29 cellular contexts compared by ENCODE assay signal in the genomic region with DNA sequence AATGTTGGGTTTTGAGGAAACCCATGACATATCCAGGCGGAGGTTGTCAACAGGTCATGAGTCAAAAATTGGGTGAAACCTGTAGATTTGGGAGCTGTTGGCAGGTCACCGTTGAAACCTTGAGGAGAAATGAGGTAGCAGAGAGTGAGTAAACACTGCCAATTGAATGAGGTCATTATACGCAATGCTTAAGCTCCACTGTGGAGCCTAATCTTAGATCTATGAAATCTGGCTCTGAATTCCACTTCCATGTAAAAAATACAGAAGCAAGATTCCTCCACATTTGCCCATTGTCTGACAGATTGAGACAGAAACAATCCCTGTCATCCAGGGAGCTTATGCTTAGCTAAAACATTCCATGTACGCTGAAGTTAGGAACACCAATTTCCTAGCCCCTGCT.
DNase-seq lines count a peak whose midpoint lies in the region; FAIRE-seq and TF ChIP-seq lines count a peak whose summit lies in the region.
"Had no signal": no experiment of that assay in that cellular context is flagged by ENCODE, and none has a peak within 500 bp of the region (broad histone marks: within the 10 kb centered on the region; RNA-seq: fewer than 3 reads in every experiment).

No MANE protein-coding gene starts in this region.

- peaks cover 16% of the 10 kb centered on the region for H3K9me3 Mint-ChIP-seq in HFFc6

- peaks cover 4% of the 10 kb centered on the region for H3K9me3 ChIP-seq in keratinocyte (ENCODE audit: control insufficient read depth, low read depth, low read length)

- H3K36me3 ChIP-seq in ACC112 (ENCODE audit: insufficient read depth, low read length) (no peaks in the 10 kb centered on the region), brain microvascular endothelial cell (replicated peaks) (no peaks in the 10 kb centered on the region), keratinocyte (ENCODE audit: control insufficient read depth in 2 of 2, extremely low read depth in 1 of 2, insufficient read depth in 2 of 2, low read length in 2 of 2) (no peaks in the 10 kb centered on the region)
- H3K36me3 ChIP-seq: left lung, thoracic aorta had no signal

- peaks cover 25% of the 10 kb centered on the region for H3K36me3 Mint-ChIP-seq in HFFc6 (ENCODE audit: low read depth)
- H3K36me3 Mint-ChIP-seq: brain had no signal

- H3K9me1 ChIP-seq in keratinocyte (ENCODE audit: control insufficient read depth, extremely low read depth, insufficient read depth, low read length), result no peaks in the 10 kb centered on the region

- DNase-seq in HFFc6 (peak; percentile 33), brain microvascular endothelial cell (no peak), keratinocyte (ENCODE audit: low read depth, low spot score) (no peak), NCI-H187 (lab: John Stamatoyannopoulos, UW) (no peak), NCI-H1436 (lab: John Stamatoyannopoulos, UW) (no peak), NCI-H1417 (lab: John Stamatoyannopoulos, UW) (no peak), NCI-H2107 treated with DMSO at 0.1 percent for 48 hours (lab: John Stamatoyannopoulos, UW; ENCODE audit: unreplicated experiment) (no peak)
- DNase-seq: activated CD8-positive, alpha-beta memory T cell treated with anti-CD3 and anti-CD28 coated beads, Interleukin-2, amount 50 U/mL, for 48 hours; activated CD8-positive, alpha-beta T cell treated with anti-CD3 and anti-CD28 coated beads for 36 hours; activated naive CD4-positive, alpha-beta T cell treated with anti-CD3 and anti-CD28 coated beads, Interleukin-2, amount 10 ng/mL, durations not matched to agents 7 days and 5 days; CD8-positive, alpha-beta memory T cell; DMS 273 treated with DMSO at 0.1 percent for 48 hours; HCEC 1CT; left lung; mesendoderm; NCI-H1092; NCI-H1930; NCI-H524; right cardiac atrium; spleen; stimulated activated CD8-positive, alpha-beta memory T cell treated with anti-CD3 and anti-CD28 coated beads, Interleukin-4, amount 100 ng/mL, for 48 hours; stimulated activated naive CD8-positive, alpha-beta T cell treated with anti-CD3 and anti-CD28 coated beads, Interleukin-15, amount 100 ng/mL, for 72 hours had no signal

- H3K79me2 ChIP-seq in ACC112 (ENCODE audit: control insufficient read depth, insufficient read depth, low read length, unreplicated experiment) (no peaks in the 10 kb centered on the region), keratinocyte (ENCODE audit: control insufficient read depth, insufficient read depth, low read length) (no peaks in the 10 kb centered on the region)

- no peak overlapping the region for H3K4me2 ChIP-seq in keratinocyte (ENCODE audit: control insufficient read depth, extremely low read depth, insufficient read depth, low read depth, low read length)

- H3K27ac Mint-ChIP-seq in HFFc6, result peak overlapping the region; percentile 91
- H3K27ac Mint-ChIP-seq: activated CD8-positive, alpha-beta T cell treated with anti-CD3 and anti-CD28 coated beads for 36 hours; activated naive CD4-positive, alpha-beta T cell treated with anti-CD3 and anti-CD28 coated beads, Interleukin-2, amount 10 ng/mL, durations not matched to agents 7 days and 5 days; activated T-helper 1 cell treated with anti-CD3 and anti-CD28 coated beads, Interleukin-12 subunit alpha, Interleukin-12 subunit beta, Interleukin-2, Interleukin-4 antibody, amounts not matched to agents 30 ng/mL and 10 ng/mL and 1 ng/mL, durations not matched to agents 14 hours and 24 hours and 36 hours; brain; CD8-positive, alpha-beta memory T cell; IgD-negative memory B cell; stimulated activated naive CD8-positive, alpha-beta T cell treated with anti-CD3 and anti-CD28 coated beads, Interleukin-15, amount 100 ng/mL, for 72 hours had no signal

- TF ChIP-seq CTCF in HFFc6 (IDR thresholded peaks at IDR 0.05), result no peak
- no peak for TF ChIP-seq CTCF in brain microvascular endothelial cell (IDR thresholded peaks at IDR 0.05; ENCODE audit: low read depth, low read length, missing control alignments)
- TF ChIP-seq CTCF in keratinocyte (optimal IDR thresholded peaks at IDR 0.05 in 1 of 3, IDR thresholded peaks at IDR 0.05 in 1 of 3, conservative IDR thresholded peaks at IDR 0.05 in 1 of 3; ENCODE audit: extremely low read depth in 1 of 3, insufficient read depth in 2 of 3, low read length in 3 of 3), result no peak

- H2AFZ ChIP-seq in ACC112 (ENCODE audit: low read length, unreplicated experiment) (no peak overlapping the region), keratinocyte (ENCODE audit: control insufficient read depth, low read length) (no peak overlapping the region)

- H3K9ac ChIP-seq in keratinocyte (ENCODE audit: control insufficient read depth, extremely low read depth, insufficient read depth, low read length), result no peak overlapping the region

- peaks cover 83% of the 10 kb centered on the region for H3K4me1 Mint-ChIP-seq in HFFc6 (ENCODE audit: low read depth)
- H3K4me1 Mint-ChIP-seq: CD8-positive, alpha-beta memory T cell; IgD-negative memory B cell; stimulated activated naive CD8-positive, alpha-beta T cell treated with anti-CD3 and anti-CD28 coated beads, Interleukin-15, amount 100 ng/mL, for 72 hours had no signal

- H3K4me3 ChIP-seq in ACC112 (ENCODE audit: low read depth, low read length) (no peak overlapping the region), brain microvascular endothelial cell (ENCODE audit: low read depth, low read length) (no peak overlapping the region), keratinocyte (ENCODE audit: control insufficient read depth in 2 of 3, extremely low read depth in 1 of 3, insufficient read depth in 2 of 3, low read depth in 1 of 3, low read length in 3 of 3) (no peak overlapping the region)
- H3K4me3 ChIP-seq: left lung, spleen, thoracic aorta had no signal

- H3K4me1 ChIP-seq in ACC112 (ENCODE audit: control insufficient read depth, insufficient read depth, low read length, unreplicated experiment), result peaks cover 44% of the 10 kb centered on the region
- peaks cover 19% of the 10 kb centered on the region for H3K4me1 ChIP-seq in keratinocyte (ENCODE audit: control insufficient read depth, extremely low read depth, insufficient read depth, low read length)
- H3K4me1 ChIP-seq: left lung had no signal

- no peaks in the 10 kb centered on the region; the same call in 1 of the 2 replicates for H3K27me3 Mint-ChIP-seq in HFFc6 (ENCODE audit: insufficient read depth)
- H3K27me3 Mint-ChIP-seq: brain, IgD-negative memory B cell had no signal

- H3K27ac ChIP-seq in ACC112 (ENCODE audit: low read depth, low read length) (peak overlapping the region; percentile 95), brain microvascular endothelial cell (peak overlapping the region; percentile 65), keratinocyte (ENCODE audit: control insufficient read depth, insufficient read depth, low read length) (peak overlapping the region; percentile 17)
- H3K27ac ChIP-seq: left lung, spleen, thoracic aorta had no signal

- dilution Hi-C loops in keratinocyte (cut with MboI; ENCODE audit: extremely low pct_ligation_motif_present, low sequenced_read_pairs), result no loop called here

- in situ Hi-C loops in brain microvascular endothelial cell (cut with HindIII; ENCODE audit: low pct_ligation_motif_present, low sequenced_read_pairs), result no loop called here

- H4K20me1 ChIP-seq in keratinocyte (ENCODE audit: control insufficient read depth, extremely low read depth, insufficient read depth, low read length), result no peaks in the 10 kb centered on the region

- no peak for FAIRE-seq in keratinocyte (lab: Jason Lieb, UNC)
- FAIRE-seq: GM12892, urothelium cell line had no signal

- H3K27me3 ChIP-seq in ACC112 (ENCODE audit: insufficient read depth, low read length), result no peaks in the 10 kb centered on the region
- H3K27me3 ChIP-seq in brain microvascular endothelial cell (replicated peaks), result no peaks in the 10 kb centered on the region
- no peaks in the 10 kb centered on the region for H3K27me3 ChIP-seq in keratinocyte (ENCODE audit: control insufficient read depth, extremely low read depth, insufficient read depth, low read length)
- H3K27me3 ChIP-seq: left lung, spleen had no signal

- H3K4me3 Mint-ChIP-seq in HFFc6, result peak overlapping the region; percentile 55; the same call in 1 of the 2 replicates
- H3K4me3 Mint-ChIP-seq: activated CD8-positive, alpha-beta T cell treated with anti-CD3 and anti-CD28 coated beads for 36 hours; activated naive CD4-positive, alpha-beta T cell treated with anti-CD3 and anti-CD28 coated beads, Interleukin-2, amount 10 ng/mL, durations not matched to agents 7 days and 5 days; activated T-helper 1 cell treated with anti-CD3 and anti-CD28 coated beads, Interleukin-12 subunit alpha, Interleukin-12 subunit beta, Interleukin-2, Interleukin-4 antibody, amounts not matched to agents 30 ng/mL and 10 ng/mL and 1 ng/mL, durations not matched to agents 14 hours and 24 hours and 36 hours; brain; CD8-positive, alpha-beta memory T cell; IgD-negative memory B cell; stimulated activated naive CD8-positive, alpha-beta T cell treated with anti-CD3 and anti-CD28 coated beads, Interleukin-15, amount 100 ng/mL, for 72 hours had no signal

Comparison
In these comparisons a context has a peak if more than half of its experiments do, and no peak if none do; other contexts are left out.
1. H3K27ac ChIP-seq: peak in every context shown above with its lines; median percentile 95 in ACC112; 65 in brain microvascular endothelial cell; 17 in keratinocyte.